ENCODE assay signal across 1 cellular context in the genomic region with DNA sequence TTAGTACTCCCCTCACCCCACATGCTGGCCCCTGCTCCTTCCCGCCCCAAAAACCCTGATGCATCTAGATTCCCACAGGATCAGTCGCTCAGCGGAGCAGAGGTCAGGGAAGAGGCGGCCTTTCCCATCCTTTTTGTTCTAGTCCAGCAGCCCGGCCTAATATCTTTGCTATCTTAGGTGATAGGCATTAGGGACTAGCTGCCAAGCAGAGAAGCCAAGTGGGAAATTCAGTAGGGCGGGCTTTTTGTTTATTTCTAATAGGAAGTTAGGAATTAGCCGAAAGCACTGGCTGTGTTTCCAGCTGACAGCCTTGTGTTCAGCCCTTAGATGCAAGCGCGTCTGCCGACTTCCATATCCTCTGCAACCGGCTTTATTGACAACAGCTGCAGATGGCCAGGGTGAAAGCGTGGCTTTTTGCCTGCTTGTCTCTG.
TF ChIP-seq lines count a peak whose summit lies in the region.

No MANE protein-coding gene starts in this region.

TF ChIP-seq in H1, 55 proteins besides CTCF, POLR2A, EP300 and RAD21 (continued from another document):
- TF ChIP-seq, protein P1, sequence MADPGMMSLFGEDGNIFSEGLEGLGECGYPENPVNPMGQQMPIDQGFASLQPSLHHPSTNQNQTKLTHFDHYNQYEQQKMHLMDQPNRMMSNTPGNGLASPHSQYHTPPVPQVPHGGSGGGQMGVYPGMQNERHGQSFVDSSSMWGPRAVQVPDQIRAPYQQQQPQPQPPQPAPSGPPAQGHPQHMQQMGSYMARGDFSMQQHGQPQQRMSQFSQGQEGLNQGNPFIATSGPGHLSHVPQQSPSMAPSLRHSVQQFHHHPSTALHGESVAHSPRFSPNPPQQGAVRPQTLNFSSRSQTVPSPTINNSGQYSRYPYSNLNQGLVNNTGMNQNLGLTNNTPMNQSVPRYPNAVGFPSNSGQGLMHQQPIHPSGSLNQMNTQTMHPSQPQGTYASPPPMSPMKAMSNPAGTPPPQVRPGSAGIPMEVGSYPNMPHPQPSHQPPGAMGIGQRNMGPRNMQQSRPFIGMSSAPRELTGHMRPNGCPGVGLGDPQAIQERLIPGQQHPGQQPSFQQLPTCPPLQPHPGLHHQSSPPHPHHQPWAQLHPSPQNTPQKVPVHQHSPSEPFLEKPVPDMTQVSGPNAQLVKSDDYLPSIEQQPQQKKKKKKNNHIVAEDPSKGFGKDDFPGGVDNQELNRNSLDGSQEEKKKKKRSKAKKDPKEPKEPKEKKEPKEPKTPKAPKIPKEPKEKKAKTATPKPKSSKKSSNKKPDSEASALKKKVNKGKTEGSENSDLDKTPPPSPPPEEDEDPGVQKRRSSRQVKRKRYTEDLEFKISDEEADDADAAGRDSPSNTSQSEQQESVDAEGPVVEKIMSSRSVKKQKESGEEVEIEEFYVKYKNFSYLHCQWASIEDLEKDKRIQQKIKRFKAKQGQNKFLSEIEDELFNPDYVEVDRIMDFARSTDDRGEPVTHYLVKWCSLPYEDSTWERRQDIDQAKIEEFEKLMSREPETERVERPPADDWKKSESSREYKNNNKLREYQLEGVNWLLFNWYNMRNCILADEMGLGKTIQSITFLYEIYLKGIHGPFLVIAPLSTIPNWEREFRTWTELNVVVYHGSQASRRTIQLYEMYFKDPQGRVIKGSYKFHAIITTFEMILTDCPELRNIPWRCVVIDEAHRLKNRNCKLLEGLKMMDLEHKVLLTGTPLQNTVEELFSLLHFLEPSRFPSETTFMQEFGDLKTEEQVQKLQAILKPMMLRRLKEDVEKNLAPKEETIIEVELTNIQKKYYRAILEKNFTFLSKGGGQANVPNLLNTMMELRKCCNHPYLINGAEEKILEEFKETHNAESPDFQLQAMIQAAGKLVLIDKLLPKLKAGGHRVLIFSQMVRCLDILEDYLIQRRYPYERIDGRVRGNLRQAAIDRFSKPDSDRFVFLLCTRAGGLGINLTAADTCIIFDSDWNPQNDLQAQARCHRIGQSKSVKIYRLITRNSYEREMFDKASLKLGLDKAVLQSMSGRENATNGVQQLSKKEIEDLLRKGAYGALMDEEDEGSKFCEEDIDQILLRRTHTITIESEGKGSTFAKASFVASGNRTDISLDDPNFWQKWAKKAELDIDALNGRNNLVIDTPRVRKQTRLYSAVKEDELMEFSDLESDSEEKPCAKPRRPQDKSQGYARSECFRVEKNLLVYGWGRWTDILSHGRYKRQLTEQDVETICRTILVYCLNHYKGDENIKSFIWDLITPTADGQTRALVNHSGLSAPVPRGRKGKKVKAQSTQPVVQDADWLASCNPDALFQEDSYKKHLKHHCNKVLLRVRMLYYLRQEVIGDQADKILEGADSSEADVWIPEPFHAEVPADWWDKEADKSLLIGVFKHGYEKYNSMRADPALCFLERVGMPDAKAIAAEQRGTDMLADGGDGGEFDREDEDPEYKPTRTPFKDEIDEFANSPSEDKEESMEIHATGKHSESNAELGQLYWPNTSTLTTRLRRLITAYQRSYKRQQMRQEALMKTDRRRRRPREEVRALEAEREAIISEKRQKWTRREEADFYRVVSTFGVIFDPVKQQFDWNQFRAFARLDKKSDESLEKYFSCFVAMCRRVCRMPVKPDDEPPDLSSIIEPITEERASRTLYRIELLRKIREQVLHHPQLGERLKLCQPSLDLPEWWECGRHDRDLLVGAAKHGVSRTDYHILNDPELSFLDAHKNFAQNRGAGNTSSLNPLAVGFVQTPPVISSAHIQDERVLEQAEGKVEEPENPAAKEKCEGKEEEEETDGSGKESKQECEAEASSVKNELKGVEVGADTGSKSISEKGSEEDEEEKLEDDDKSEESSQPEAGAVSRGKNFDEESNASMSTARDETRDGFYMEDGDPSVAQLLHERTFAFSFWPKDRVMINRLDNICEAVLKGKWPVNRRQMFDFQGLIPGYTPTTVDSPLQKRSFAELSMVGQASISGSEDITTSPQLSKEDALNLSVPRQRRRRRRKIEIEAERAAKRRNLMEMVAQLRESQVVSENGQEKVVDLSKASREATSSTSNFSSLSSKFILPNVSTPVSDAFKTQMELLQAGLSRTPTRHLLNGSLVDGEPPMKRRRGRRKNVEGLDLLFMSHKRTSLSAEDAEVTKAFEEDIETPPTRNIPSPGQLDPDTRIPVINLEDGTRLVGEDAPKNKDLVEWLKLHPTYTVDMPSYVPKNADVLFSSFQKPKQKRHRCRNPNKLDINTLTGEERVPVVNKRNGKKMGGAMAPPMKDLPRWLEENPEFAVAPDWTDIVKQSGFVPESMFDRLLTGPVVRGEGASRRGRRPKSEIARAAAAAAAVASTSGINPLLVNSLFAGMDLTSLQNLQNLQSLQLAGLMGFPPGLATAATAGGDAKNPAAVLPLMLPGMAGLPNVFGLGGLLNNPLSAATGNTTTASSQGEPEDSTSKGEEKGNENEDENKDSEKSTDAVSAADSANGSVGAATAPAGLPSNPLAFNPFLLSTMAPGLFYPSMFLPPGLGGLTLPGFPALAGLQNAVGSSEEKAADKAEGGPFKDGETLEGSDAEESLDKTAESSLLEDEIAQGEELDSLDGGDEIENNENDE (IDR thresholded peaks at IDR 0.05; ENCODE audit: insufficient replicate concordance, low read length) = no peak
- TF ChIP-seq FOSL1 (IDR thresholded peaks at IDR 0.05; ENCODE audit: insufficient read depth, low read depth, low read length) = no peak
- TF ChIP-seq, protein P2, sequence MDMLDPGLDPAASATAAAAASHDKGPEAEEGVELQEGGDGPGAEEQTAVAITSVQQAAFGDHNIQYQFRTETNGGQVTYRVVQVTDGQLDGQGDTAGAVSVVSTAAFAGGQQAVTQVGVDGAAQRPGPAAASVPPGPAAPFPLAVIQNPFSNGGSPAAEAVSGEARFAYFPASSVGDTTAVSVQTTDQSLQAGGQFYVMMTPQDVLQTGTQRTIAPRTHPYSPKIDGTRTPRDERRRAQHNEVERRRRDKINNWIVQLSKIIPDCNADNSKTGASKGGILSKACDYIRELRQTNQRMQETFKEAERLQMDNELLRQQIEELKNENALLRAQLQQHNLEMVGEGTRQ (IDR thresholded peaks at IDR 0.05; ENCODE audit: low read length) = no peak
